In the genomic region with DNA sequence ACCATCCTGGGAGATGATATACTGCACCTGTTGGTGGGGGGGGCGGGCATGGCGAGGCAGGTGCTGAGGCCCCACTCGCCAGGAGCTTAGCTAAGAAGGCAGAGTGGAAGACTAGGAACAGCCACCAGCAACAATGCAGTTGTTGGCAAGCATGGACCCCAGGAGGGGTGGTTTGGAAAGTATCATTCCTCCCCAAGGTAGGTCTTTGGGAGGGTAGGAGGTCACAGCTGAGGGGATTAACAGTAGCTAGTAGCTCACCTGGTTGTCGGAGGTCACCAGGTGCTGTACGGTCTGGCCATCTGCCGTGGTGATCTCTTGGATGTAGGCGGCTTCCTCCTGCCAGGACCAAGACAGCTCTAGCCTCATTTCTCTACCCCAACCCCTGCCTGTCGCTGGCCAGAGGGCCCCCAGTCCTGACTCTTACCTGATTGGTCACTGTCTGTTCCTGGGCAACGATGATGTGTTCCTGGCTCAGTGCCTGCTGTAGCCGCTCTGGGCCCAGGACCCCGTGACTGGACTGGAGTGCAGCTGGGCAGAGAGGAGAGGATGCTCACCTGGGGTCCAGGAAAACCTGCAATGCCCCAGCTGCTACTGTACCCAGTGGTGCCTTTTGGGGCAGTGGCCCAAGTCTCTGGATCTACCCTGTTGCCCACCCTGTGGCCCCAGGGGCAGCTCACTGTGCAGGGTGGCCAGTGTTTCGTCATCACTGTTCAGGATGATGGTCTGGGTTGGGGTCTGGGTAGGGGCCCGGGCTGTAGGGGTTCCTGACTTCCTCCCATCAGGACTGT, we compare ENCODE assay signal across 1 cellular context.
TF ChIP-seq lines count a peak whose summit lies in the region.

No MANE protein-coding gene starts in this region.

TF ChIP-seq in SK-N-SH treated with all-trans-retinoic acid at 6 μM for 48 hours, 23 proteins besides CTCF, POLR2A, EP300 and RAD21 (continued from another document):
- TF ChIP-seq CSDC2 (CRISPR knock-in tag; IDR thresholded peaks at IDR 0.05) = no peak
TF ChIP-seq in SK-N-SH treated with all-trans-retinoic acid at 6 μM for 48 hours: peak in this region for 0.
